In the genomic region with DNA sequence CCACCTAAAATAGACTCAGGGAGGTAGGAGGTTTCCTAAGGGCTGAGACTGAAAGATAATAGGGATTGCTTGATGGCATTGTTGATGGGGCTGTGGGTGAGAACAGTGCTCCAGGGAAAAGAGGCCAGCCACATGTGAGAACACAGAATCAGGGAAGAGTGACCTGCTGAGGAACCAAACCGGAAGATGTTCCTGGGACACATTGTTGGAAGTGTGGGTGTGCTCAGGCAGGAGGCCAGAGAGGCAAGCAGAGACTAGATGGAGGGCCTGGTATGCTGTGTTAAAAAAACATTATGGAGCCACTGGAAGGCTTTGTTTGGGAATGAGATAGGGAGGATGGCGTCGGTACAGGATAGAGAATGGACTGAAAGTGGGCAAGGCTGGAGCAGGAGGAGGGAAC, we compare ENCODE assay signal across 23 cellular contexts.
"Had no signal": no experiment of that assay in that cellular context is flagged by ENCODE, and none has a peak within 500 bp of the region (broad histone marks: within the 10 kb centered on the region; RNA-seq: fewer than 3 reads in every experiment).

No MANE protein-coding gene starts in this region.

- H3K27me3 ChIP-seq: adrenal gland, colonic mucosa, heart left ventricle, suprapubic skin had no signal

- H3K27me3 Mint-ChIP-seq: activated CD8-positive, alpha-beta memory T cell treated with anti-CD3 and anti-CD28 coated beads, Interleukin-2, amount 10 ng/mL, durations not matched to agents 7 days and 5 days; activated naive CD4-positive, alpha-beta T cell treated with anti-CD3 and anti-CD28 coated beads, Interleukin-2, amount 10 ng/mL, durations not matched to agents 7 days and 5 days; activated T-cell treated with anti-CD3 and anti-CD28 coated beads, Interleukin-2, amount 50 U/mL, for 24 hours; naive thymus-derived CD8-positive, alpha-beta T cell; stimulated activated naive CD8-positive, alpha-beta T cell treated with anti-CD3 and anti-CD28 coated beads, Interleukin-15, Interleukin-2, amounts not matched to agents 100 ng/mL and 50 ng/mL, for 24 hours had no signal

- H3K9me3 ChIP-seq: adrenal gland, colonic mucosa, heart left ventricle, mucosa of descending colon, suprapubic skin had no signal

- DNase-seq: activated CD4-positive, alpha-beta T cell treated with anti-CD3 and anti-CD28 coated beads for 1 hour; activated CD4-positive, alpha-beta T cell treated with anti-CD3 and anti-CD28 coated beads, Interleukin-2, amount 50 U/mL, for 4 hours; activated CD8-positive, alpha-beta memory T cell treated with anti-CD3 and anti-CD28 coated beads, Interleukin-2, amount 10 ng/mL, durations not matched to agents 7 days and 5 days; activated naive CD4-positive, alpha-beta T cell treated with anti-CD3 and anti-CD28 coated beads, Interleukin-2, amount 10 ng/mL, durations not matched to agents 7 days and 5 days; activated T-cell treated with anti-CD3 and anti-CD28 coated beads, Interleukin-2, amount 50 U/mL, for 24 hours; adrenal gland; caudate nucleus; colonic mucosa; effector CD8-positive, alpha-beta T cell; heart left ventricle; immature natural killer cell; left colon; mucosa of descending colon; naive thymus-derived CD8-positive, alpha-beta T cell; right cardiac atrium; small intestine; stimulated activated CD4-positive, alpha-beta T cell treated with anti-CD3 and anti-CD28 coated beads, Interleukin-4, amount 100 ng/mL, for 4 hours; stimulated activated CD8-positive, alpha-beta memory T cell treated with anti-CD3 and anti-CD28 coated beads, Interleukin-4, amount 100 ng/mL, for 48 hours; T-helper 1 cell; T1000 had no signal

- H3K9me3 Mint-ChIP-seq: activated naive CD4-positive, alpha-beta T cell treated with anti-CD3 and anti-CD28 coated beads, Interleukin-2, amount 10 ng/mL, durations not matched to agents 7 days and 5 days; activated T-cell treated with anti-CD3 and anti-CD28 coated beads, Interleukin-2, amount 50 U/mL, for 24 hours had no signal

- H3K4me3 ChIP-seq: adrenal gland, colonic mucosa, heart left ventricle, lung, mucosa of descending colon, suprapubic skin had no signal

- H3K36me3 ChIP-seq: adrenal gland, colonic mucosa had no signal

- H3K4me1 ChIP-seq: adrenal gland, colonic mucosa had no signal

- H3K27ac Mint-ChIP-seq: activated CD8-positive, alpha-beta memory T cell treated with anti-CD3 and anti-CD28 coated beads, Interleukin-2, amount 10 ng/mL, durations not matched to agents 7 days and 5 days; activated naive CD4-positive, alpha-beta T cell treated with anti-CD3 and anti-CD28 coated beads, Interleukin-2, amount 10 ng/mL, durations not matched to agents 7 days and 5 days; activated T-cell treated with anti-CD3 and anti-CD28 coated beads, Interleukin-2, amount 50 U/mL, for 24 hours; immature natural killer cell; stimulated activated naive CD8-positive, alpha-beta T cell treated with anti-CD3 and anti-CD28 coated beads, Interleukin-15, Interleukin-2, amounts not matched to agents 100 ng/mL and 50 ng/mL, for 24 hours had no signal

- H3K4me1 Mint-ChIP-seq: activated CD8-positive, alpha-beta memory T cell treated with anti-CD3 and anti-CD28 coated beads, Interleukin-2, amount 10 ng/mL, durations not matched to agents 7 days and 5 days; activated naive CD4-positive, alpha-beta T cell treated with anti-CD3 and anti-CD28 coated beads, Interleukin-2, amount 10 ng/mL, durations not matched to agents 7 days and 5 days; immature natural killer cell had no signal

- H3K36me3 Mint-ChIP-seq: activated CD8-positive, alpha-beta memory T cell treated with anti-CD3 and anti-CD28 coated beads, Interleukin-2, amount 10 ng/mL, durations not matched to agents 7 days and 5 days; activated naive CD4-positive, alpha-beta T cell treated with anti-CD3 and anti-CD28 coated beads, Interleukin-2, amount 10 ng/mL, durations not matched to agents 7 days and 5 days had no signal

- H3K27ac ChIP-seq: adrenal gland, colonic mucosa, suprapubic skin had no signal

- H3K4me3 Mint-ChIP-seq: activated CD8-positive, alpha-beta memory T cell treated with anti-CD3 and anti-CD28 coated beads, Interleukin-2, amount 10 ng/mL, durations not matched to agents 7 days and 5 days; activated naive CD4-positive, alpha-beta T cell treated with anti-CD3 and anti-CD28 coated beads, Interleukin-2, amount 10 ng/mL, durations not matched to agents 7 days and 5 days; activated T-cell treated with anti-CD3 and anti-CD28 coated beads, Interleukin-2, amount 50 U/mL, for 24 hours; immature natural killer cell; naive thymus-derived CD8-positive, alpha-beta T cell; stimulated activated naive CD8-positive, alpha-beta T cell treated with anti-CD3 and anti-CD28 coated beads, Interleukin-15, Interleukin-2, amounts not matched to agents 100 ng/mL and 50 ng/mL, for 24 hours had no signal
